Comparison of ENCODE assay signal across 1 cellular context in genomic region chr1:225808136-225808535, GRCh38.
TF ChIP-seq lines count a peak whose summit lies in the region.

No MANE protein-coding gene starts in this region.

TF ChIP-seq in HEK293, 187 proteins besides CTCF, POLR2A, EP300 and RAD21 (continued from another document):
- TF ChIP-seq ZNF558 (tag by site-specific recombination; IDR thresholded peaks at IDR 0.05): no peak
- TF ChIP-seq, protein P1, sequence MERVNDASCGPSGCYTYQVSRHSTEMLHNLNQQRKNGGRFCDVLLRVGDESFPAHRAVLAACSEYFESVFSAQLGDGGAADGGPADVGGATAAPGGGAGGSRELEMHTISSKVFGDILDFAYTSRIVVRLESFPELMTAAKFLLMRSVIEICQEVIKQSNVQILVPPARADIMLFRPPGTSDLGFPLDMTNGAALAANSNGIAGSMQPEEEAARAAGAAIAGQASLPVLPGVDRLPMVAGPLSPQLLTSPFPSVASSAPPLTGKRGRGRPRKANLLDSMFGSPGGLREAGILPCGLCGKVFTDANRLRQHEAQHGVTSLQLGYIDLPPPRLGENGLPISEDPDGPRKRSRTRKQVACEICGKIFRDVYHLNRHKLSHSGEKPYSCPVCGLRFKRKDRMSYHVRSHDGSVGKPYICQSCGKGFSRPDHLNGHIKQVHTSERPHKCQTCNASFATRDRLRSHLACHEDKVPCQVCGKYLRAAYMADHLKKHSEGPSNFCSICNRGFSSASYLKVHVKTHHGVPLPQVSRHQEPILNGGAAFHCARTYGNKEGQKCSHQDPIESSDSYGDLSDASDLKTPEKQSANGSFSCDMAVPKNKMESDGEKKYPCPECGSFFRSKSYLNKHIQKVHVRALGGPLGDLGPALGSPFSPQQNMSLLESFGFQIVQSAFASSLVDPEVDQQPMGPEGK (tag by site-specific recombination; IDR thresholded peaks at IDR 0.05): no peak
